In genomic region chr5:52725065-52725746, GRCh38 we compare ENCODE assay signal across 8 cellular contexts.
DNase-seq lines count a peak whose midpoint lies in the region; ATAC-seq and TF ChIP-seq lines count a peak whose summit lies in the region.

No MANE protein-coding gene starts in this region.

- H3K4me3 Mint-ChIP-seq in activated CD8-positive, alpha-beta T cell treated with anti-CD3 and anti-CD28 coated beads for 36 hours: no peak overlapping the region
- H3K4me3 Mint-ChIP-seq in osteocyte (ENCODE audit: unreplicated experiment): no peak overlapping the region

- no peak for TF ChIP-seq POLR2A in IMR-90 (IDR thresholded peaks at IDR 0.05; ENCODE audit: low read depth, low read length)
- TF ChIP-seq POLR2A in transverse colon (IDR thresholded peaks at IDR 0.05): no peak

- no TSS peak for BruUV-seq in IMR-90 (replicated peaks; lab: Mats Ljungman, UMichigan)

- H2BK20ac ChIP-seq in IMR-90 (ENCODE audit: low read depth, low read length): no peak overlapping the region

- no peak overlapping the region for H3K4me3 ChIP-seq in IMR-90 (ENCODE audit: insufficient read depth, low read depth, low read length)
- H3K4me3 ChIP-seq in hepatocyte: no peak overlapping the region
- no peak overlapping the region for H3K4me3 ChIP-seq in transverse colon

- peak overlapping the region; percentile 81 for H3K27ac Mint-ChIP-seq in activated CD8-positive, alpha-beta T cell treated with anti-CD3 and anti-CD28 coated beads for 36 hours
- H3K27ac Mint-ChIP-seq in osteocyte (ENCODE audit: unreplicated experiment): no peak overlapping the region

- H3K9me2 ChIP-seq in hepatocyte (replicated peaks; ENCODE audit: insufficient read depth): no peaks in the 10 kb centered on the region

- no peaks in the 10 kb centered on the region for H3K79me2 ChIP-seq in hepatocyte

- H4K20me1 ChIP-seq in IMR-90 (ENCODE audit: insufficient read depth, low read length) (no peaks in the 10 kb centered on the region), hepatocyte (ENCODE audit: insufficient read depth, poor library complexity, severe bottlenecking) (no peaks in the 10 kb centered on the region)

- H3K27me3 ChIP-seq in IMR-90 (ENCODE audit: control insufficient read depth, insufficient read depth, low read length) (no peaks in the 10 kb centered on the region), hepatocyte (no peaks in the 10 kb centered on the region), transverse colon (no peaks in the 10 kb centered on the region)

- H3K79me1 ChIP-seq in IMR-90 (ENCODE audit: low read depth in 1 of 2, low read length in 2 of 2): no peaks in the 10 kb centered on the region

- H3K9me1 ChIP-seq in IMR-90 (ENCODE audit: insufficient read depth, low read length): no peaks in the 10 kb centered on the region

- H3K9me3 Mint-ChIP-seq in activated CD8-positive, alpha-beta T cell treated with anti-CD3 and anti-CD28 coated beads for 36 hours: peaks cover 5% of the 10 kb centered on the region
- H3K9me3 Mint-ChIP-seq in osteocyte (ENCODE audit: unreplicated experiment): peaks cover 6% of the 10 kb centered on the region

- H3K27ac ChIP-seq in C4-2B (peak overlapping the region; percentile 51), IMR-90 (ENCODE audit: insufficient read depth, low read length) (no peak overlapping the region), hepatocyte (peak overlapping the region; percentile 83), transverse colon (peak overlapping the region; percentile 56 to 68 (median 60))

- dilution Hi-C loops in IMR-90 (cut with HindIII; ENCODE audit: low sequenced_read_pairs, unreplicated experiment): no loop called here

- H2BK5ac ChIP-seq in IMR-90 (ENCODE audit: low read depth, low read length, poor library complexity, severe bottlenecking): no peak overlapping the region

- no peak overlapping the region for H3K9ac ChIP-seq in IMR-90 (ENCODE audit: low read depth, low read length)

- H3K36me3 Mint-ChIP-seq in activated CD8-positive, alpha-beta T cell treated with anti-CD3 and anti-CD28 coated beads for 36 hours (ENCODE audit: low read depth): peaks cover 4% of the 10 kb centered on the region
- no peaks in the 10 kb centered on the region for H3K36me3 Mint-ChIP-seq in osteocyte (ENCODE audit: unreplicated experiment)

- H2AFZ ChIP-seq in IMR-90 (replicated peaks; ENCODE audit: low read length, poor library complexity): no peak overlapping the region
- peak overlapping the region; percentile 19 for H2AFZ ChIP-seq in hepatocyte

- CTCF ChIA-PET in IMR-90 (lab: Yijun Ruan, JAX): no interaction called here
- CTCF ChIA-PET in activated CD8-positive, alpha-beta T cell treated with anti-CD3 and anti-CD28 coated beads for 36 hours (lab: Charles Lee): interaction anchor here (1.1 to 3.2 kb wide), 3 partner anchors 9 to 190 kb away, joined by 3 to 12 read pairs (median 4); no protein-coding TSS in a partner anchor

- no peak overlapping the region for H2AK5ac ChIP-seq in IMR-90 (ENCODE audit: low read depth, low read length)

- no peak overlapping the region for H2BK120ac ChIP-seq in IMR-90 (ENCODE audit: low read depth, low read length)

- H3K9me3 ChIP-seq in IMR-90 (ENCODE audit: control insufficient read depth, insufficient read depth, low read length) (no peaks in the 10 kb centered on the region), hepatocyte (ENCODE audit: low read depth) (no peaks in the 10 kb centered on the region), transverse colon (no peaks in the 10 kb centered on the region)

- TF ChIP-seq RAD21 in IMR-90 (IDR thresholded peaks at IDR 0.05; ENCODE audit: low read length): no peak

- H3K18ac ChIP-seq in IMR-90 (ENCODE audit: low read depth, low read length): no peak overlapping the region

- no peak overlapping the region; the same call in 1 of the 2 replicates for H3K4ac ChIP-seq in IMR-90 (ENCODE audit: low read depth, low read length)

- WGBS in IMR-90 (ENCODE audit: extremely low coverage in 2 of 2, insufficient read length in 1 of 2), 2 experiments: 80% methylated on average over 1 of the region's 6 CpGs; no CpG with 5 or more reads in 1 of the 2 experiments
- 47% methylated on average over 6 of the region's 6 CpGs for WGBS in hepatocyte (ENCODE audit: low lambda C conversion rate, missing lambda C conversion rate)
- 7 to 22% methylated on average over 5 to 6 of the region's 6 CpGs for WGBS in transverse colon (ENCODE audit: low coverage in 1 of 2), 2 donors

- intact Hi-C loops in IMR-90 (cut with micrococcal nuclease) (no loop called here), transverse colon (cut with DNase I; ENCODE audit: low total_unique reads) (no loop called here)
- intact Hi-C loops in activated CD8-positive, alpha-beta T cell treated with anti-CD3 and anti-CD28 coated beads for 36 hours (cut with micrococcal nuclease): loop anchor here (2.0 kb wide), 1 partner anchor 24 kb away; no protein-coding TSS in a partner anchor

- H4K5ac ChIP-seq in IMR-90 (ENCODE audit: low read depth, low read length): no peak overlapping the region

- H3K4me1 ChIP-seq in IMR-90 (ENCODE audit: control insufficient read depth, insufficient read depth, low read length) (peaks cover 2% of the 10 kb centered on the region; the same call in 1 of the 2 replicates), hepatocyte (ENCODE audit: insufficient read depth) (peaks cover 25% of the 10 kb centered on the region), transverse colon (peaks cover 14 to 43% (median 36%) of the 10 kb centered on the region in 4 donors)

- POLR2A ChIA-PET in IMR-90 (lab: Charles Lee; ENCODE audit: unreplicated experiment): no interaction called here
- POLR2A ChIA-PET in activated CD8-positive, alpha-beta T cell treated with anti-CD3 and anti-CD28 coated beads for 36 hours (lab: Charles Lee): interaction anchor here (0.6 to 1.1 kb wide), 5 partner anchors 13 to 62 kb away, joined by 3 to 4 read pairs (median 3); no protein-coding TSS in a partner anchor

- ATAC-seq in GM19463 (IDR thresholded peaks at IDR 0.05; ENCODE audit: unreplicated experiment) (peak; percentile 75), IMR-90 (ENCODE audit: low read depth) (no peak)
- ATAC-seq in activated CD8-positive, alpha-beta T cell treated with anti-CD3 and anti-CD28 coated beads for 36 hours: peak; percentile 99

- peaks cover 48% of the 10 kb centered on the region for H3K4me1 Mint-ChIP-seq in activated CD8-positive, alpha-beta T cell treated with anti-CD3 and anti-CD28 coated beads for 36 hours (ENCODE audit: low read depth)
- H3K4me1 Mint-ChIP-seq in osteocyte (ENCODE audit: unreplicated experiment): peaks cover 33% of the 10 kb centered on the region

- H3K23ac ChIP-seq in IMR-90 (ENCODE audit: low read depth, low read length): no peak overlapping the region

- no peaks in the 10 kb centered on the region for H3K27me3 Mint-ChIP-seq in activated CD8-positive, alpha-beta T cell treated with anti-CD3 and anti-CD28 coated beads for 36 hours
- H3K27me3 Mint-ChIP-seq in osteocyte (ENCODE audit: unreplicated experiment): no peaks in the 10 kb centered on the region

- no peak overlapping the region for H2BK15ac ChIP-seq in IMR-90 (ENCODE audit: low read depth, low read length)

- no peak overlapping the region for H2AK9ac ChIP-seq in IMR-90 (replicated peaks; ENCODE audit: low read depth, low read length, poor library complexity)

- in situ Hi-C loops in IMR-90 (cut with MboI; ENCODE audit: low sequenced_read_pairs): no loop called here
- in situ Hi-C loops in transverse colon (cut with MboI; ENCODE audit: low pct_ligation_motif_present in 1 of 4, low pct_unique_long_range_greater_than_20kb in 1 of 4, low sequenced_read_pairs in 3 of 4): no loop called here

- no peak overlapping the region for H3K56ac ChIP-seq in IMR-90 (ENCODE audit: extremely low read depth, insufficient read depth, low read length)

- no peak for TF ChIP-seq EP300 in transverse colon (IDR thresholded peaks at IDR 0.05; ENCODE audit: low read depth)

- no peak overlapping the region for H4K91ac ChIP-seq in IMR-90 (ENCODE audit: insufficient read depth, low read depth, low read length)

- TF ChIP-seq CTCF in C4-2B (conservative IDR thresholded peaks at IDR 0.05) (no peak), IMR-90 (conservative IDR thresholded peaks at IDR 0.05; ENCODE audit: low read depth, low read length) (no peak), hepatocyte (IDR thresholded peaks at IDR 0.05; ENCODE audit: poor library complexity) (no peak), transverse colon (IDR thresholded peaks at IDR 0.05) (no peak), osteocyte (IDR thresholded peaks at IDR 0.05) (no peak)
- no peak for TF ChIP-seq CTCF in activated CD8-positive, alpha-beta T cell treated with anti-CD3 and anti-CD28 coated beads for 36 hours (IDR thresholded peaks at IDR 0.05)

- no peak overlapping the region for H4K8ac ChIP-seq in IMR-90 (ENCODE audit: low read depth in 2 of 2, low read length in 2 of 2)

- DNase-seq in IMR-90 (peak; percentile 12), hepatocyte (ENCODE audit: low spot score) (peak; percentile 72), transverse colon (peak; percentile 35), osteocyte (ENCODE audit: extremely low spot score, unreplicated experiment) (no peak), cerebellar nuclear complex (lab: John Stamatoyannopoulos, UW) (no peak)
- DNase-seq in activated CD8-positive, alpha-beta T cell treated with anti-CD3 and anti-CD28 coated beads for 36 hours: peak; percentile 76

- 0 out of 2 replicates have a peak overlapping the region, but pooled peaks have one; percentile 19 for H3K14ac ChIP-seq in IMR-90 (replicated peaks; ENCODE audit: low read depth, low read length)

- H3K36me3 ChIP-seq in IMR-90 (ENCODE audit: control insufficient read depth, insufficient read depth, low read length) (no peaks in the 10 kb centered on the region), hepatocyte (replicated peaks; ENCODE audit: insufficient read depth, low read depth) (no peaks in the 10 kb centered on the region), transverse colon (no peaks in the 10 kb centered on the region)

- H3K4me2 ChIP-seq in IMR-90 (ENCODE audit: low read depth, low read length): no peak overlapping the region
- peak overlapping the region; percentile 35 for H3K4me2 ChIP-seq in hepatocyte

TF ChIP-seq in IMR-90, 13 proteins besides CTCF, POLR2A, EP300 and RAD21:
- TF ChIP-seq SMC3 (IDR thresholded peaks at IDR 0.05; ENCODE audit: low read depth, low read length) (no peak), RFX5 (IDR thresholded peaks at IDR 0.05; ENCODE audit: low read depth, low read length) (no peak)
TF ChIP-seq in IMR-90: peak in this region for 0.

Comparison
In these comparisons a context has a peak if more than half of its experiments do, and no peak if none do; other contexts are left out.
1. DNase-seq: peak in IMR-90 (single experiment), activated CD8-positive, alpha-beta T cell treated with anti-CD3 and anti-CD28 coated beads for 36 hours (single experiment), hepatocyte (single experiment) and transverse colon (single experiment); none in osteocyte (single experiment) and cerebellar nuclear complex (0 of 2).